8 cellular contexts compared by ENCODE assay signal in the genomic region with DNA sequence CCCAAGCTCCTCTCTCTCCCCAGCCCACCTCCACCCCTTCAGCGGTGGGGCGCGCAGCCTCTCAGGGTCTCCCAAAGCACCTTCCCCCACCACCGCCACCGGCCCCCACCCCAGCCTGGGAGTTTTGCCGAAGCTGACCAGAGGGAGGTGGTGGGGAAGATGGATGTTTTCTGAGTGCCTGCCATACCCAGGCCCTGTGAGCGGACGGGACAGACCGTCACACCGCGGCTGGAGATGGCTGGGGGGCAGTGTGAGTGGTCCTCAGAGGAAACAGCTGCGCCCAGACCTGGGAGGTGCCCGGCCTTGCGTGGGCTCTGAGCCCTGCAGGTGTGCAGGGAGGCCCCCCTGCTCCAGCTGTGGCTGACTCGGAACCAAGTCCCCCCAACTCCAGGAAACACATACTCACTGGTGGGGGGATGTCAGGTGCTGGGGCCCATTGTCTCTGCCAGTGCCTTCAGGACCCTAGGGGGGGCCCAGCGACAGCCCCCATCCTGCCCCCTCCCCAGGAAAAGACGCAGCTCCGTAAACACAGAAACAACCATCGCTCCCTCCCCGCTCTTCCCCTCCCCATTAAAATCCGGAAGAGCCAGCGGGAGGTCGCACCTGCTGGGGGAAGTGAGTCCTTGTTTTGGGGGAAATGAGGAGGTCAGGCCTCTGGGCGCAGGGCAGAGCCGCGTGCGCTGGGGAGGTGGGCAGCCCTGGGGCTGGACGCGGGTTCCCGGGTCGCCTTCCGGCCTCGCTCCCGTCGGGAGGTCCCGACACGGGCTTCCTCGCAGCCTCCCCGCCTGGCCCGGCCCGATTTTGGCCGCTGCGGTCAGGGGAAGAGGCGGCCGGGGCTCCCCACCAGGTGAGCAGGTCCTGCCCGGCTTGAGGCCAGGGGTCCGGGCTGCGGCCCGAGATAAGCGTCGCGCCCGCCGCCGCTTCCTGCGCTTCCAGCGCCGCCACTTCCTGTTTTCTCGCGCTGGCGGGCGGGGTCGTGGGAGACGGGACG. TPM values are rescaled to one million over a fixed set of nuclear protein-coding genes. Genes with fewer than 3 reads are reported as not detected.
DNase-seq lines count a peak whose midpoint lies in the region; ATAC-seq and TF ChIP-seq lines count a peak whose summit lies in the region.

No MANE protein-coding gene starts in this region.

- no peaks in the 10 kb centered on the region for H4K20me1 ChIP-seq in neural cell (ENCODE audit: insufficient read depth)

- no peaks in the 10 kb centered on the region for H3K9me2 ChIP-seq in neural cell (ENCODE audit: insufficient read depth, low read length)

- ATAC-seq in GM21619 (IDR thresholded peaks at IDR 0.05; ENCODE audit: unreplicated experiment) (no peak), HG03432 (IDR thresholded peaks at IDR 0.05; ENCODE audit: unreplicated experiment) (no peak), GM21423 (IDR thresholded peaks at IDR 0.05; ENCODE audit: unreplicated experiment) (no peak)

- no peak overlapping the region for H2AFZ ChIP-seq in neural cell (ENCODE audit: low read depth, low read length)

- H3K4me2 ChIP-seq in neural cell (ENCODE audit: low read length) = no peak overlapping the region

- no peak overlapping the region for H3K9ac ChIP-seq in neural cell (ENCODE audit: low read length)

- H3K4me3 ChIP-seq in Jurkat, Clone E6-1 (ENCODE audit: low read length) = peak overlapping the region; percentile 59
- H3K4me3 ChIP-seq in cardiac fibroblast (replicated peaks in 1 of 2; ENCODE audit: low read depth in 2 of 2, low read length in 2 of 2) = peak overlapping the region; percentile 31 to 46
- H3K4me3 ChIP-seq in neural cell (ENCODE audit: low read length) = peak overlapping the region; percentile 48

- no peaks in the 10 kb centered on the region for H3K36me3 ChIP-seq in neural cell (ENCODE audit: insufficient read depth, low read length)

- H3K27ac ChIP-seq in neural cell (ENCODE audit: low read length) = no peak overlapping the region

- no peaks in the 10 kb centered on the region for H3F3A ChIP-seq in neural cell (ENCODE audit: insufficient read depth, low read length, poor library complexity, severe bottlenecking)

- no peak for TF ChIP-seq CTCF in cardiac fibroblast (IDR thresholded peaks at IDR 0.05; ENCODE audit: low read depth, low read length)
- TF ChIP-seq CTCF in neural cell (IDR thresholded peaks at IDR 0.05; ENCODE audit: poor library complexity, severe bottlenecking) = no peak

- DNase-seq in COLO668 (lab: John Stamatoyannopoulos, UW; ENCODE audit: unreplicated experiment) (peak; percentile 23), cardiac fibroblast (ENCODE audit: low read depth in 2 of 2) (no peak), NCI-H2081 treated with DMSO at 0.1 percent for 48 hours (lab: John Stamatoyannopoulos, UW) (no peak)
- no peak for DNase-seq in Jurkat, Clone E6-1 (ENCODE audit: low read depth, low spot score)

- no peak for TF ChIP-seq RAD21 in neural cell (conservative IDR thresholded peaks at IDR 0.05)

- H3K79me2 ChIP-seq in neural cell (replicated peaks; ENCODE audit: insufficient read depth, low read length) = no peaks in the 10 kb centered on the region

- TF ChIP-seq EP300 in neural cell (conservative IDR thresholded peaks at IDR 0.05; ENCODE audit: poor library complexity, severe bottlenecking) = no peak

- H3K9me3 ChIP-seq in neural cell (ENCODE audit: low read length) = no peaks in the 10 kb centered on the region

- peaks cover 96% of the 10 kb centered on the region for H3K27me3 ChIP-seq in neural cell (ENCODE audit: insufficient read depth, low read depth, low read length)

TF ChIP-seq in neural cell, 6 proteins besides CTCF, POLR2A, EP300 and RAD21:
- TF ChIP-seq, protein P1, sequence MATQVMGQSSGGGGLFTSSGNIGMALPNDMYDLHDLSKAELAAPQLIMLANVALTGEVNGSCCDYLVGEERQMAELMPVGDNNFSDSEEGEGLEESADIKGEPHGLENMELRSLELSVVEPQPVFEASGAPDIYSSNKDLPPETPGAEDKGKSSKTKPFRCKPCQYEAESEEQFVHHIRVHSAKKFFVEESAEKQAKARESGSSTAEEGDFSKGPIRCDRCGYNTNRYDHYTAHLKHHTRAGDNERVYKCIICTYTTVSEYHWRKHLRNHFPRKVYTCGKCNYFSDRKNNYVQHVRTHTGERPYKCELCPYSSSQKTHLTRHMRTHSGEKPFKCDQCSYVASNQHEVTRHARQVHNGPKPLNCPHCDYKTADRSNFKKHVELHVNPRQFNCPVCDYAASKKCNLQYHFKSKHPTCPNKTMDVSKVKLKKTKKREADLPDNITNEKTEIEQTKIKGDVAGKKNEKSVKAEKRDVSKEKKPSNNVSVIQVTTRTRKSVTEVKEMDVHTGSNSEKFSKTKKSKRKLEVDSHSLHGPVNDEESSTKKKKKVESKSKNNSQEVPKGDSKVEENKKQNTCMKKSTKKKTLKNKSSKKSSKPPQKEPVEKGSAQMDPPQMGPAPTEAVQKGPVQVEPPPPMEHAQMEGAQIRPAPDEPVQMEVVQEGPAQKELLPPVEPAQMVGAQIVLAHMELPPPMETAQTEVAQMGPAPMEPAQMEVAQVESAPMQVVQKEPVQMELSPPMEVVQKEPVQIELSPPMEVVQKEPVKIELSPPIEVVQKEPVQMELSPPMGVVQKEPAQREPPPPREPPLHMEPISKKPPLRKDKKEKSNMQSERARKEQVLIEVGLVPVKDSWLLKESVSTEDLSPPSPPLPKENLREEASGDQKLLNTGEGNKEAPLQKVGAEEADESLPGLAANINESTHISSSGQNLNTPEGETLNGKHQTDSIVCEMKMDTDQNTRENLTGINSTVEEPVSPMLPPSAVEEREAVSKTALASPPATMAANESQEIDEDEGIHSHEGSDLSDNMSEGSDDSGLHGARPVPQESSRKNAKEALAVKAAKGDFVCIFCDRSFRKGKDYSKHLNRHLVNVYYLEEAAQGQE (IDR thresholded peaks at IDR 0.05; ENCODE audit: borderline replicate concordance) = no peak
- TF ChIP-seq SMC3 (conservative IDR thresholded peaks at IDR 0.05; ENCODE audit: poor library complexity) (no peak), EZH2 (IDR thresholded peaks at IDR 0.05; ENCODE audit: borderline replicate concordance, insufficient read depth, low read length, poor library complexity, severe bottlenecking) (peak; percentile 58)

RNA-seq across cellular contexts. Expression of a gene that starts 6.1 kb away (rescaled TPM):
- polyA plus RNA-seq in Jurkat, Clone E6-1 (2012; ENCODE audit: insufficient read depth, insufficient read length) = 2.0 TPM
- 6.0 and 6.4 TPM in 2 replicates for polyA plus RNA-seq in neural cell
- 2.9 and 3.9 TPM in 2 replicates for polyA minus RNA-seq in neural cell

RNA-seq across cellular contexts. Expression of a gene that starts 7.4 kb away (rescaled TPM):
- not detected for polyA plus RNA-seq in Jurkat, Clone E6-1 (2012; ENCODE audit: insufficient read depth, insufficient read length)
- 0.12 TPM in 1 of 2 replicates, not detected in the other for polyA plus RNA-seq in neural cell
- polyA minus RNA-seq in neural cell = not detected in 2 replicates

RNA-seq across cellular contexts. Expression of a gene that starts 20.9 kb away (rescaled TPM):
- 42.6 TPM for polyA plus RNA-seq in Jurkat, Clone E6-1 (2012; ENCODE audit: insufficient read depth, insufficient read length)
- polyA plus RNA-seq in neural cell = 87.7 and 103 TPM in 2 replicates
- polyA minus RNA-seq in neural cell = 39.2 and 39.9 TPM in 2 replicates

RNA-seq across cellular contexts. Expression of a gene that starts 37.2 kb away (rescaled TPM):
- 35.4 TPM for polyA plus RNA-seq in Jurkat, Clone E6-1 (2012; ENCODE audit: insufficient read depth, insufficient read length)
- polyA plus RNA-seq in neural cell = 2.6 and 3.4 TPM in 2 replicates
- 1.5 and 2.5 TPM in 2 replicates for polyA minus RNA-seq in neural cell

RNA-seq across cellular contexts. Expression of a gene that starts 37.8 kb away (rescaled TPM):
- polyA plus RNA-seq in Jurkat, Clone E6-1 (2012; ENCODE audit: insufficient read depth, insufficient read length) = 5.0 TPM
- 18.3 and 18.4 TPM in 2 replicates for polyA plus RNA-seq in neural cell
- 22.6 and 26.1 TPM in 2 replicates for polyA minus RNA-seq in neural cell
